ENCODE assay signal across 21 cellular contexts in genomic region chr18:24114924-24115549, GRCh38. TPM values are rescaled to one million over a fixed set of nuclear protein-coding genes. Genes with fewer than 3 reads are reported as not detected.
A peak's percentile ranks its signal among the peaks of the same experiment; 100 is the strongest.
DNase-seq lines count a peak whose midpoint lies in the region; ATAC-seq and TF ChIP-seq lines count a peak whose summit lies in the region.
"Had no signal": no experiment of that assay in that cellular context is flagged by ENCODE, and none has a peak within 500 bp of the region (broad histone marks: within the 10 kb centered on the region; RNA-seq: fewer than 3 reads in every experiment).

No MANE protein-coding gene starts in this region.

- no peaks in the 10 kb centered on the region for H3K27me3 ChIP-seq in aorta (ENCODE audit: control insufficient read depth in 1 of 2, insufficient read depth in 2 of 2, low read length in 1 of 2)
- H3K27me3 ChIP-seq: uterus had no signal

- 83 to 89% methylated on average over 4 of the region's 4 CpGs for WGBS in aorta, 2 donors

- no peaks in the 10 kb centered on the region for H3K27me3 Mint-ChIP-seq in activated CD8-positive, alpha-beta memory T cell treated with anti-CD3 and anti-CD28 coated beads, Interleukin-2, amount 10 ng/mL, durations not matched to agents 7 days and 5 days
- H3K27me3 Mint-ChIP-seq in activated CD8-positive, alpha-beta T cell treated with anti-CD3 and anti-CD28 coated beads for 36 hours, result no peaks in the 10 kb centered on the region
- H3K27me3 Mint-ChIP-seq in stimulated activated naive B cell treated with anti-CD40 and anti-IgM and Interleukin-4, amounts not matched to agents 10 μg/mL and 1 μg/mL and 100 μg/mL, for 72 hours, result no peaks in the 10 kb centered on the region
- H3K27me3 Mint-ChIP-seq: IgD-negative memory B cell had no signal

- no peaks in the 10 kb centered on the region for H3K36me3 ChIP-seq in aorta (ENCODE audit: control insufficient read depth in 1 of 2, insufficient read depth in 2 of 2, low read length in 1 of 2)
- H3K36me3 ChIP-seq: uterus had no signal

- POLR2A ChIA-PET in activated CD8-positive, alpha-beta T cell treated with anti-CD3 and anti-CD28 coated beads for 36 hours (lab: Charles Lee), result interaction anchor here (0.6 to 2.3 kb wide), 4 partner anchors 10 to 164 kb away, joined by 3 to 8 read pairs (median 3); no protein-coding TSS in a partner anchor

- no peak for TF ChIP-seq CTCF in activated CD8-positive, alpha-beta T cell treated with anti-CD3 and anti-CD28 coated beads for 36 hours (IDR thresholded peaks at IDR 0.05)

- intact Hi-C loops in activated CD8-positive, alpha-beta T cell treated with anti-CD3 and anti-CD28 coated beads for 36 hours (cut with micrococcal nuclease), result loop anchor here (2.0 to 5.0 kb wide), 2 partner anchors 38 to 96 kb away; no protein-coding TSS in a partner anchor
- intact Hi-C loops in aorta (cut with DNase I), result loop anchor here in 1 of 2 donors (5.0 to 10.0 kb wide), 4 partner anchors 100 to 493 kb away; partner anchors contain the start of gene TTC39C

- no peak overlapping the region for H3K4me3 ChIP-seq in aorta (ENCODE audit: low read length in 2 of 2)
- H3K4me3 ChIP-seq: skin epidermis, uterus had no signal

- peak overlapping the region; percentile 64 for H3K27ac Mint-ChIP-seq in activated CD8-positive, alpha-beta memory T cell treated with anti-CD3 and anti-CD28 coated beads, Interleukin-2, amount 10 ng/mL, durations not matched to agents 7 days and 5 days
- H3K27ac Mint-ChIP-seq in activated CD8-positive, alpha-beta T cell treated with anti-CD3 and anti-CD28 coated beads for 36 hours, result peak overlapping the region; percentile 81
- H3K27ac Mint-ChIP-seq in stimulated activated naive B cell treated with anti-CD40 and anti-IgM and Interleukin-4, amounts not matched to agents 10 μg/mL and 1 μg/mL and 100 μg/mL, for 72 hours, result peak overlapping the region; percentile 51
- H3K27ac Mint-ChIP-seq: nephron had no signal

- peak; percentile 63 for DNase-seq in activated CD8-positive, alpha-beta memory T cell treated with anti-CD3 and anti-CD28 coated beads, Interleukin-2, amount 10 ng/mL, durations not matched to agents 7 days and 5 days
- no peak for DNase-seq in activated CD8-positive, alpha-beta memory T cell treated with anti-CD3 and anti-CD28 coated beads, Interleukin-2, amount 50 U/mL, for 4 hours
- DNase-seq in activated CD8-positive, alpha-beta T cell treated with anti-CD3 and anti-CD28 coated beads for 36 hours, result peak; percentile 59
- DNase-seq in fibroblast of peridontal ligament (ENCODE audit: extremely low read depth) (peak; percentile 30), aorta (no peak), NCI-H1417 treated with DMSO at 0.1 percent for 48 hours (lab: John Stamatoyannopoulos, UW) (no peak), DMS53 treated with DMSO at 0.1 percent for 48 hours (lab: John Stamatoyannopoulos, UW; ENCODE audit: unreplicated experiment) (no peak)
- DNase-seq in stimulated activated naive B cell treated with anti-CD40 and anti-IgM and Interleukin-4, amounts not matched to agents 10 μg/mL and 1 μg/mL and 100 μg/mL, for 72 hours, result no peak
- DNase-seq: activated effector memory CD4-positive, alpha-beta T cell treated with anti-CD3 and anti-CD28 coated beads, Interleukin-2, amount 50 U/mL, for 16 hours; DMS79; NCI-H146; NCI-H2171; NCI-H82; SHP77 treated with DMSO at 0.1 percent for 48 hours; stimulated activated CD4-positive, alpha-beta T cell treated with anti-CD3 and anti-CD28 coated beads, Interleukin-4, amount 100 ng/mL, for 1 hour; uterus had no signal

- no peaks in the 10 kb centered on the region for H3K9me3 Mint-ChIP-seq in activated CD8-positive, alpha-beta memory T cell treated with anti-CD3 and anti-CD28 coated beads, Interleukin-2, amount 10 ng/mL, durations not matched to agents 7 days and 5 days (ENCODE audit: low read depth)
- H3K9me3 Mint-ChIP-seq in activated CD8-positive, alpha-beta T cell treated with anti-CD3 and anti-CD28 coated beads for 36 hours, result no peaks in the 10 kb centered on the region
- H3K9me3 Mint-ChIP-seq in stimulated activated naive B cell treated with anti-CD40 and anti-IgM and Interleukin-4, amounts not matched to agents 10 μg/mL and 1 μg/mL and 100 μg/mL, for 72 hours, result no peaks in the 10 kb centered on the region
- H3K9me3 Mint-ChIP-seq: brain, IgD-negative memory B cell, nephron had no signal

- no peak overlapping the region for H3K27ac ChIP-seq in aorta (ENCODE audit: low read depth in 1 of 2, low read length in 2 of 2)
- H3K27ac ChIP-seq: skin epidermis, uterus, VCaP had no signal

- ATAC-seq in activated CD8-positive, alpha-beta memory T cell treated with anti-CD3 and anti-CD28 coated beads, Interleukin-2, amount 10 ng/mL, durations not matched to agents 7 days and 5 days, result peak; percentile 48
- peak; percentile 71 for ATAC-seq in activated CD8-positive, alpha-beta T cell treated with anti-CD3 and anti-CD28 coated beads for 36 hours
- peak in 1 of 2 donors; percentile 7 for ATAC-seq in stimulated activated naive B cell treated with anti-CD40 and anti-IgM and Interleukin-4, amounts not matched to agents 10 μg/mL and 1 μg/mL and 100 μg/mL, for 72 hours (replicated peaks)
- ATAC-seq in aorta (ENCODE audit: low FRiP score), result no peak

- H3K4me1 ChIP-seq in aorta (ENCODE audit: control insufficient read depth in 1 of 2, insufficient read depth in 2 of 2, low read length in 2 of 2), result no peaks in the 10 kb centered on the region
- H3K4me1 ChIP-seq: uterus had no signal

- no peak overlapping the region for H3K4me3 Mint-ChIP-seq in activated CD8-positive, alpha-beta memory T cell treated with anti-CD3 and anti-CD28 coated beads, Interleukin-2, amount 10 ng/mL, durations not matched to agents 7 days and 5 days
- H3K4me3 Mint-ChIP-seq in activated CD8-positive, alpha-beta T cell treated with anti-CD3 and anti-CD28 coated beads for 36 hours, result no peak overlapping the region
- no peak overlapping the region for H3K4me3 Mint-ChIP-seq in stimulated activated naive B cell treated with anti-CD40 and anti-IgM and Interleukin-4, amounts not matched to agents 10 μg/mL and 1 μg/mL and 100 μg/mL, for 72 hours
- H3K4me3 Mint-ChIP-seq: brain, nephron had no signal

- no peaks in the 10 kb centered on the region for H3K9me3 ChIP-seq in aorta (ENCODE audit: control insufficient read depth, low read length)
- H3K9me3 ChIP-seq: uterus had no signal

- CTCF ChIA-PET in activated CD8-positive, alpha-beta memory T cell treated with anti-CD3 and anti-CD28 coated beads, Interleukin-2, amount 10 ng/mL, durations not matched to agents 7 days and 5 days (lab: Charles Lee), result interaction anchor here (1.2 to 1.7 kb wide), 6 partner anchors 34 to 291 kb away, joined by 3 to 7 read pairs (median 4); no protein-coding TSS in a partner anchor
- CTCF ChIA-PET in activated CD8-positive, alpha-beta T cell treated with anti-CD3 and anti-CD28 coated beads for 36 hours (lab: Charles Lee), result interaction anchor here (0.8 to 2.9 kb wide), 8 partner anchors 14 to 197 kb away, joined by 3 to 10 read pairs (median 4); no protein-coding TSS in a partner anchor

- peaks cover 22% of the 10 kb centered on the region for H3K36me3 Mint-ChIP-seq in activated CD8-positive, alpha-beta memory T cell treated with anti-CD3 and anti-CD28 coated beads, Interleukin-2, amount 10 ng/mL, durations not matched to agents 7 days and 5 days
- H3K36me3 Mint-ChIP-seq in activated CD8-positive, alpha-beta T cell treated with anti-CD3 and anti-CD28 coated beads for 36 hours (ENCODE audit: low read depth), result peaks cover 22% of the 10 kb centered on the region
- H3K36me3 Mint-ChIP-seq in stimulated activated naive B cell treated with anti-CD40 and anti-IgM and Interleukin-4, amounts not matched to agents 10 μg/mL and 1 μg/mL and 100 μg/mL, for 72 hours, result peaks cover 24 to 31% of the 10 kb centered on the region in 2 donors
- H3K36me3 Mint-ChIP-seq: IgD-negative memory B cell had no signal

- peaks cover 36% of the 10 kb centered on the region for H3K4me1 Mint-ChIP-seq in activated CD8-positive, alpha-beta memory T cell treated with anti-CD3 and anti-CD28 coated beads, Interleukin-2, amount 10 ng/mL, durations not matched to agents 7 days and 5 days
- H3K4me1 Mint-ChIP-seq in activated CD8-positive, alpha-beta T cell treated with anti-CD3 and anti-CD28 coated beads for 36 hours (ENCODE audit: low read depth), result peaks cover 39% of the 10 kb centered on the region
- peaks cover 14 to 17% of the 10 kb centered on the region in 2 donors for H3K4me1 Mint-ChIP-seq in stimulated activated naive B cell treated with anti-CD40 and anti-IgM and Interleukin-4, amounts not matched to agents 10 μg/mL and 1 μg/mL and 100 μg/mL, for 72 hours
- H3K4me1 Mint-ChIP-seq: nephron had no signal

RNA-seq across cellular contexts. Expression of gene CABYR, which starts 23.8 kb away (rescaled TPM):
- total RNA-seq in activated CD8-positive, alpha-beta memory T cell treated with anti-CD3 and anti-CD28 coated beads, Interleukin-2, amount 10 ng/mL, durations not matched to agents 7 days and 5 days, result 1 to 10 TPM in 1 of 2 experiments, under 1 TPM in 1; 0.76 to 1.2 TPM
- total RNA-seq in activated CD8-positive, alpha-beta T cell treated with anti-CD3 and anti-CD28 coated beads for 36 hours, result 1 to 10 TPM; 1.3 to 2.1 TPM
- 1 to 10 TPM; 4.2 to 5.5 TPM for total RNA-seq in aorta
- 1 to 10 TPM in 1 of 2 donors, not detected in 1; 3.4 TPM for polyA plus RNA-seq in aorta

Comparison
In these comparisons a context has a peak if more than half of its experiments do, and no peak if none do; other contexts are left out.
1. DNase-seq: peak in activated CD8-positive, alpha-beta memory T cell treated with anti-CD3 and anti-CD28 coated beads, Interleukin-2, amount 10 ng/mL, durations not matched to agents 7 days and 5 days (single experiment), activated CD8-positive, alpha-beta T cell treated with anti-CD3 and anti-CD28 coated beads for 36 hours (single experiment) and fibroblast of peridontal ligament (single experiment); none in activated CD8-positive, alpha-beta memory T cell treated with anti-CD3 and anti-CD28 coated beads, Interleukin-2, amount 50 U/mL, for 4 hours (single experiment), stimulated activated naive B cell treated with anti-CD40 and anti-IgM and Interleukin-4, amounts not matched to agents 10 μg/mL and 1 μg/mL and 100 μg/mL, for 72 hours (single experiment), aorta (0 of 2), NCI-H1417 treated with DMSO at 0.1 percent for 48 hours (single experiment) and DMS53 treated with DMSO at 0.1 percent for 48 hours (single experiment).
2. Peak in every context shown above with its lines, with median percentiles within 50 percentile points of each other: H3K27ac Mint-ChIP-seq.